ENCODE assay signal across 9 cellular contexts in genomic region chr3:192915306-192915705, GRCh38. TPM values are rescaled to one million over a fixed set of nuclear protein-coding genes. Genes with fewer than 3 reads are reported as not detected.
A peak's percentile ranks its signal among the peaks of the same experiment; 100 is the strongest.
DNase-seq lines count a peak whose midpoint lies in the region; ATAC-seq and TF ChIP-seq lines count a peak whose summit lies in the region.
"Had no signal": no experiment of that assay in that cellular context is flagged by ENCODE, and none has a peak within 500 bp of the region (broad histone marks: within the 10 kb centered on the region; RNA-seq: fewer than 3 reads in every experiment).

No MANE protein-coding gene starts in this region.

- CTCF ChIA-PET in CD8-positive, alpha-beta memory T cell (lab: Charles Lee), result no interaction called here

- peak; percentile 42 for ATAC-seq in GM21529 (IDR thresholded peaks at IDR 0.05; ENCODE audit: unreplicated experiment)
- ATAC-seq in natural killer cell, result no peak
- ATAC-seq in mucosa of descending colon, result no peak

- no peak overlapping the region for H2AFZ ChIP-seq in osteoblast (ENCODE audit: low read length)

- peaks cover 23% of the 10 kb centered on the region for H4K20me1 ChIP-seq in osteoblast (ENCODE audit: insufficient read depth, low read length)

- no peak overlapping the region for H3K4me3 ChIP-seq in osteoblast (ENCODE audit: insufficient read depth, low read length)
- H3K4me3 ChIP-seq in CD8-positive, alpha-beta memory T cell (ENCODE audit: low read length), result no peak overlapping the region
- H3K4me3 ChIP-seq in mucosa of descending colon, result no peak overlapping the region
- H3K4me3 ChIP-seq: SK-N-MC had no signal

- no peak overlapping the region for H3K27ac ChIP-seq in osteoblast (ENCODE audit: low read depth, low read length)
- no peak overlapping the region for H3K27ac ChIP-seq in CD8-positive, alpha-beta memory T cell (ENCODE audit: low read depth, low read length)
- H3K27ac ChIP-seq: SK-N-MC had no signal

- in situ Hi-C loops in T47D (cut with HindIII; ENCODE audit: low pct_unique_long_range_greater_than_20kb, low sequenced_read_pairs), result no loop called here

- H3K36me3 ChIP-seq in osteoblast (ENCODE audit: insufficient read depth, low read length) (no peaks in the 10 kb centered on the region), mucosa of descending colon (ENCODE audit: low read depth) (no peaks in the 10 kb centered on the region)
- H3K36me3 ChIP-seq in CD8-positive, alpha-beta memory T cell (ENCODE audit: insufficient read depth, low read length), result no peaks in the 10 kb centered on the region

- H3K27ac Mint-ChIP-seq in CD8-positive, alpha-beta memory T cell, result peak overlapping the region in 1 of 8 donors; percentile 22
- H3K27ac Mint-ChIP-seq in natural killer cell, result no peak overlapping the region

- peaks cover 55% of the 10 kb centered on the region for H3K79me2 ChIP-seq in osteoblast (ENCODE audit: insufficient read depth, low read length)

- peak; percentile 43 for TF ChIP-seq CTCF in osteoblast (IDR thresholded peaks at IDR 0.05; ENCODE audit: extremely low read depth, low read depth, low read length)
- no peak for TF ChIP-seq CTCF in natural killer cell (IDR thresholded peaks at IDR 0.05)
- TF ChIP-seq CTCF in mucosa of descending colon (IDR thresholded peaks at IDR 0.05), result no peak

- POLR2A ChIA-PET in CD8-positive, alpha-beta memory T cell (lab: Charles Lee), result no interaction called here

- peak overlapping the region in 2 of 7 donors; percentile 6 to 12 for H3K4me3 Mint-ChIP-seq in CD8-positive, alpha-beta memory T cell
- H3K4me3 Mint-ChIP-seq in natural killer cell, result no peak overlapping the region

- H3K9me3 Mint-ChIP-seq in CD8-positive, alpha-beta memory T cell, result peaks cover 0 to 6% (median 2%) of the 10 kb centered on the region in 5 donors
- peaks cover 0 to 2% of the 10 kb centered on the region in 2 donors for H3K9me3 Mint-ChIP-seq in natural killer cell

- DNase-seq in EL, result peak; percentile 78
- peak; percentile 45 for DNase-seq in NCI-H2171 treated with DMSO at 0.1 percent for 48 hours (lab: John Stamatoyannopoulos, UW)
- DNase-seq in T47D (ENCODE audit: low read depth in 1 of 2, low spot score in 1 of 2), result peak; percentile 56 to 93
- no peak for DNase-seq in osteoblast (ENCODE audit: insufficient read length, low spot score, missing footprints)
- no peak for DNase-seq in CD8-positive, alpha-beta memory T cell
- no peak for DNase-seq in natural killer cell
- no peak for DNase-seq in mucosa of descending colon

- H3K4me1 Mint-ChIP-seq in CD8-positive, alpha-beta memory T cell, result peaks cover 9 to 29% (median 23%) of the 10 kb centered on the region in 3 donors
- peaks cover 12 to 13% of the 10 kb centered on the region in 2 donors for H3K4me1 Mint-ChIP-seq in natural killer cell

- H3K4me1 ChIP-seq in osteoblast (ENCODE audit: insufficient read depth, low read length) (peaks cover 14% of the 10 kb centered on the region), mucosa of descending colon (ENCODE audit: low read depth) (peaks cover 6% of the 10 kb centered on the region)
- H3K4me1 ChIP-seq in CD8-positive, alpha-beta memory T cell (ENCODE audit: insufficient read depth, low read length), result peaks cover 5% of the 10 kb centered on the region

- H3K36me3 Mint-ChIP-seq in CD8-positive, alpha-beta memory T cell, result no peaks in the 10 kb centered on the region
- no peaks in the 10 kb centered on the region for H3K36me3 Mint-ChIP-seq in natural killer cell

- no peaks in the 10 kb centered on the region for H3K27me3 ChIP-seq in osteoblast (ENCODE audit: insufficient read depth, low read length)
- no peaks in the 10 kb centered on the region for H3K27me3 ChIP-seq in CD8-positive, alpha-beta memory T cell (ENCODE audit: insufficient read depth, low read length, poor library complexity, severe bottlenecking)

- peaks cover 45 to 62% of the 10 kb centered on the region in 2 donors for H3K27me3 Mint-ChIP-seq in CD8-positive, alpha-beta memory T cell
- peaks cover 59 to 64% of the 10 kb centered on the region in 2 donors for H3K27me3 Mint-ChIP-seq in natural killer cell (ENCODE audit: low read depth in 2 of 2)

- intact Hi-C loops in natural killer cell (cut with micrococcal nuclease) (no loop called here), mucosa of descending colon (cut with DNase I, micrococcal nuclease) (loop anchor here (10.0 kb wide), 1 partner anchor 101 kb away; no protein-coding TSS in a partner anchor)

- H3K4me2 ChIP-seq in osteoblast (ENCODE audit: insufficient read depth, low read length), result no peak overlapping the region

- H3K9me3 ChIP-seq in osteoblast (ENCODE audit: low read depth, low read length), result no peaks in the 10 kb centered on the region
- no peaks in the 10 kb centered on the region for H3K9me3 ChIP-seq in CD8-positive, alpha-beta memory T cell (ENCODE audit: low read length)
- H3K9me3 ChIP-seq in mucosa of descending colon, result no peaks in the 10 kb centered on the region

RNA-seq across cellular contexts. Expression of gene MB21D2, which starts 2.4 kb away (rescaled TPM):
- total RNA-seq in osteoblast, result 4.7 and 6.5 TPM in 2 replicates
- total RNA-seq in CD8-positive, alpha-beta memory T cell, result 1 to 10 TPM; 1.1 TPM
- polyA plus RNA-seq in CD8-positive, alpha-beta memory T cell, result 0.17 TPM
- under 1 TPM; 0.19 to 0.45 (median 0.27) TPM for total RNA-seq in natural killer cell
- total RNA-seq in mucosa of descending colon, result 1 to 10 TPM; 1.9 to 4.0 (median 2.7) TPM

Comparison
In these comparisons a context has a peak if more than half of its experiments do, and no peak if none do; other contexts are left out.
1. DNase-seq: peak in EL (single experiment), NCI-H2171 treated with DMSO at 0.1 percent for 48 hours (single experiment) and T47D (2 of 2); none in osteoblast (single experiment), CD8-positive, alpha-beta memory T cell (0 of 5), natural killer cell (single experiment) and mucosa of descending colon (0 of 3).